16 cellular contexts compared by ENCODE assay signal in genomic region chr7:13235961-13236360, GRCh38.
A peak's percentile ranks its signal among the peaks of the same experiment; 100 is the strongest.
DNase-seq lines count a peak whose midpoint lies in the region; FAIRE-seq and TF ChIP-seq lines count a peak whose summit lies in the region.
"Had no signal": no experiment of that assay in that cellular context is flagged by ENCODE, and none has a peak within 500 bp of the region (broad histone marks: within the 10 kb centered on the region; RNA-seq: fewer than 3 reads in every experiment).

No MANE protein-coding gene starts in this region.

- H3K9me3 ChIP-seq in endothelial cell of umbilical vein (replicated peaks; ENCODE audit: control insufficient read depth, insufficient read depth, low read length) = no peaks in the 10 kb centered on the region
- no peaks in the 10 kb centered on the region for H3K9me3 ChIP-seq in mesenchymal stem cell (ENCODE audit: control insufficient read depth, low read length)
- H3K9me3 ChIP-seq: A549, BE2C had no signal

- no peak overlapping the region for H2BK12ac ChIP-seq in mesenchymal stem cell (ENCODE audit: low read length in 2 of 2)

- H2BK15ac ChIP-seq in mesenchymal stem cell (ENCODE audit: low read depth, poor library complexity, severe bottlenecking) = no peak overlapping the region

- H3K9ac ChIP-seq in endothelial cell of umbilical vein (replicated peaks; ENCODE audit: extremely low read depth, insufficient read depth, low read length) (no peak overlapping the region), mesenchymal stem cell (ENCODE audit: low read length) (no peak overlapping the region)

- H3K9me3 Mint-ChIP-seq in progenitor cell of endocrine pancreas (ENCODE audit: low read depth) = no peaks in the 10 kb centered on the region
- H3K9me3 Mint-ChIP-seq: CD4-positive, alpha-beta memory T cell; IgD-negative memory B cell had no signal

- WGBS in mesenchymal stem cell = no CpG with 5 or more reads among the region's 1 CpG

- TF ChIP-seq POLR2A in endothelial cell of umbilical vein (IDR thresholded peaks at IDR 0.05; ENCODE audit: low read depth, low read length) = no peak

- H3K9me1 ChIP-seq in endothelial cell of umbilical vein (replicated peaks; ENCODE audit: control insufficient read depth, extremely low read depth, insufficient read depth, low read length) = no peaks in the 10 kb centered on the region

- intact Hi-C loops in endothelial cell of umbilical vein (cut with micrococcal nuclease) = no loop called here

- H4K8ac ChIP-seq in mesenchymal stem cell (ENCODE audit: low read length) = no peak overlapping the region

- BruUV-seq in endothelial cell of umbilical vein (replicated peaks; lab: Mats Ljungman, UMichigan) = no TSS peak

- no peaks in the 10 kb centered on the region for H3K4me1 Mint-ChIP-seq in progenitor cell of endocrine pancreas (ENCODE audit: low read depth)
- H3K4me1 Mint-ChIP-seq: CD4-positive, alpha-beta memory T cell; IgD-negative memory B cell had no signal

- no peaks in the 10 kb centered on the region for H3K4me1 ChIP-seq in endothelial cell of umbilical vein (ENCODE audit: control insufficient read depth, extremely low read depth, insufficient read depth, low read length)
- H3K4me1 ChIP-seq in mesenchymal stem cell (ENCODE audit: control insufficient read depth, insufficient read depth, low read depth, low read length) = no peaks in the 10 kb centered on the region
- H3K4me1 ChIP-seq: BE2C had no signal

- H3K4me2 ChIP-seq in endothelial cell of umbilical vein (ENCODE audit: insufficient read depth, low read length) = no peak overlapping the region
- H3K4me2 ChIP-seq in mesenchymal stem cell (ENCODE audit: low read length, poor library complexity, severe bottlenecking) = no peak overlapping the region
- H3K4me2 ChIP-seq: A549 had no signal

- H2AK5ac ChIP-seq in mesenchymal stem cell (ENCODE audit: low read length, severe bottlenecking) = no peak overlapping the region

- no peaks in the 10 kb centered on the region for H4K20me1 ChIP-seq in endothelial cell of umbilical vein (replicated peaks; ENCODE audit: control insufficient read depth, extremely low read depth, insufficient read depth, low read length)

- no peak for TF ChIP-seq CTCF in cardiac fibroblast (IDR thresholded peaks at IDR 0.05; ENCODE audit: low read depth, low read length)
- TF ChIP-seq CTCF in endothelial cell of umbilical vein (IDR thresholded peaks at IDR 0.05; ENCODE audit: extremely low read depth in 1 of 2, insufficient read depth in 1 of 2, low read depth in 1 of 2, low read length in 2 of 2) = no peak
- TF ChIP-seq CTCF in progenitor cell of endocrine pancreas (IDR thresholded peaks at IDR 0.05; ENCODE audit: unreplicated experiment) = no peak

- no peak overlapping the region for H4K91ac ChIP-seq in mesenchymal stem cell (ENCODE audit: low read length)

- no peak overlapping the region for H3K27ac ChIP-seq in endothelial cell of umbilical vein (ENCODE audit: insufficient read depth, low read depth, low read length)
- H3K27ac ChIP-seq in mesenchymal stem cell (ENCODE audit: low read length, poor library complexity, severe bottlenecking) = no peak overlapping the region
- H3K27ac ChIP-seq: A549, C4-2B had no signal

- dilution Hi-C loops in endothelial cell of umbilical vein (cut with MboI; ENCODE audit: extremely low pct_ligation_motif_present, low sequenced_read_pairs) = no loop called here

- POLR2A ChIA-PET in endothelial cell of umbilical vein (lab: Charles Lee) = no interaction called here

- H3K18ac ChIP-seq in mesenchymal stem cell (ENCODE audit: low read depth in 1 of 2, low read length in 2 of 2) = no peak overlapping the region

- peak; percentile 7 to 11 for DNase-seq in cardiac fibroblast (ENCODE audit: low read depth in 2 of 2)
- no peak for DNase-seq in endothelial cell of umbilical vein (ENCODE audit: low read depth, low spot score)
- peak; percentile 4 for DNase-seq in mesenchymal stem cell
- DNase-seq in retina = peak; percentile 18
- DNase-seq in activated effector memory CD4-positive, alpha-beta T cell treated with Interleukin-2 at 50 U/mL for 16 hours = no peak
- no peak for DNase-seq in progenitor cell of endocrine pancreas (ENCODE audit: low spot score, unreplicated experiment)
- no peak for DNase-seq in NCI-H1930 (lab: John Stamatoyannopoulos, UW)
- DNase-seq: BE2C; CD4-positive, alpha-beta memory T cell; DMS53; GF-D8 had no signal

- no peaks in the 10 kb centered on the region for H3K79me1 ChIP-seq in mesenchymal stem cell (replicated peaks; ENCODE audit: low read length, poor library complexity, severe bottlenecking)

- H3K14ac ChIP-seq in mesenchymal stem cell (ENCODE audit: low read length in 2 of 2) = no peak overlapping the region

- H3K4me3 ChIP-seq in cardiac fibroblast (replicated peaks in 1 of 2; ENCODE audit: low read depth in 2 of 2, low read length in 2 of 2) (no peak overlapping the region), endothelial cell of umbilical vein (replicated peaks in 1 of 3; ENCODE audit: insufficient read depth in 1 of 3, low read depth in 1 of 3, low read length in 3 of 3) (no peak overlapping the region), mesenchymal stem cell (ENCODE audit: insufficient read depth in 1 of 2, low read depth in 1 of 2, low read length in 2 of 2) (no peak overlapping the region)
- H3K4me3 ChIP-seq: A549 had no signal

- H3K27me3 Mint-ChIP-seq in progenitor cell of endocrine pancreas = no peaks in the 10 kb centered on the region
- H3K27me3 Mint-ChIP-seq: IgD-negative memory B cell had no signal

- FAIRE-seq in endothelial cell of umbilical vein (lab: Jason Lieb, UNC) = no peak
- FAIRE-seq: A549, D721Med, GM19239 had no signal

- H3K23ac ChIP-seq in mesenchymal stem cell (ENCODE audit: low read length in 2 of 2) = no peak overlapping the region

- no peaks in the 10 kb centered on the region for H3K79me2 ChIP-seq in endothelial cell of umbilical vein (ENCODE audit: control insufficient read depth, insufficient read depth, low read length)

- H2BK120ac ChIP-seq in mesenchymal stem cell (ENCODE audit: low read depth, low read length) = no peak overlapping the region

- H3K27me3 ChIP-seq in endothelial cell of umbilical vein (ENCODE audit: control insufficient read depth in 2 of 2, insufficient read depth in 2 of 2, low read length in 2 of 2) (no peaks in the 10 kb centered on the region), mesenchymal stem cell (ENCODE audit: control insufficient read depth in 1 of 2, insufficient read depth in 1 of 2, low read length in 2 of 2) (no peaks in the 10 kb centered on the region)

- H2AFZ ChIP-seq in endothelial cell of umbilical vein (ENCODE audit: low read depth, low read length) = peak overlapping the region; percentile 16
- H2AFZ ChIP-seq in mesenchymal stem cell (ENCODE audit: low read depth, low read length) = no peak overlapping the region

- H3K36me3 Mint-ChIP-seq in progenitor cell of endocrine pancreas (ENCODE audit: insufficient read depth) = no peaks in the 10 kb centered on the region
- H3K36me3 Mint-ChIP-seq: CD4-positive, alpha-beta memory T cell; IgD-negative memory B cell had no signal

- no peak overlapping the region for H3K27ac Mint-ChIP-seq in progenitor cell of endocrine pancreas
- H3K27ac Mint-ChIP-seq: CD4-positive, alpha-beta memory T cell; IgD-negative memory B cell had no signal

- CTCF ChIA-PET in endothelial cell of umbilical vein (lab: Charles Lee) = no interaction called here

- no peaks in the 10 kb centered on the region for H3K36me3 ChIP-seq in endothelial cell of umbilical vein (ENCODE audit: control insufficient read depth in 2 of 2, extremely low read depth in 1 of 2, insufficient read depth in 2 of 2, low read length in 2 of 2)
- no peaks in the 10 kb centered on the region for H3K36me3 ChIP-seq in mesenchymal stem cell (ENCODE audit: control insufficient read depth in 1 of 2, insufficient read depth in 2 of 2, low read depth in 1 of 2, low read length in 2 of 2)
- H3K36me3 ChIP-seq: BE2C had no signal

- H3K4ac ChIP-seq in mesenchymal stem cell (ENCODE audit: low read depth in 1 of 2, low read length in 2 of 2) = no peak overlapping the region

- H2BK5ac ChIP-seq in mesenchymal stem cell (ENCODE audit: low read depth, low read length, poor library complexity, severe bottlenecking) = no peak overlapping the region

- H3K4me3 Mint-ChIP-seq in progenitor cell of endocrine pancreas (ENCODE audit: low read depth) = no peak overlapping the region
- H3K4me3 Mint-ChIP-seq: CD4-positive, alpha-beta memory T cell; IgD-negative memory B cell had no signal

TF ChIP-seq in endothelial cell of umbilical vein, 7 proteins besides CTCF, POLR2A, EP300 and RAD21:
- TF ChIP-seq MAX (IDR thresholded peaks at IDR 0.05; ENCODE audit: insufficient read depth, insufficient read length) = no peak
- no peak for TF ChIP-seq GATA2 (IDR thresholded peaks at IDR 0.05; ENCODE audit: insufficient read depth, insufficient read length, low read depth, low read length)
- TF ChIP-seq MYC (IDR thresholded peaks at IDR 0.05; ENCODE audit: low read depth, low read length) = no peak
- TF ChIP-seq JUN (IDR thresholded peaks at IDR 0.05; ENCODE audit: borderline replicate concordance, insufficient read depth, insufficient read length, low read depth) = no peak
- no peak for TF ChIP-seq FOS (IDR thresholded peaks at IDR 0.05; ENCODE audit: borderline replicate concordance, insufficient read depth, low read length)

Comparison
In these comparisons a context has a peak if more than half of its experiments do, and no peak if none do; other contexts are left out.
1. DNase-seq: peak in cardiac fibroblast (2 of 2), mesenchymal stem cell (single experiment) and retina (single experiment); none in endothelial cell of umbilical vein (single experiment), activated effector memory CD4-positive, alpha-beta T cell treated with Interleukin-2 at 50 U/mL for 16 hours (single experiment), progenitor cell of endocrine pancreas (single experiment) and NCI-H1930 (0 of 2).